ENCODE assay signal across 8 cellular contexts in the genomic region with DNA sequence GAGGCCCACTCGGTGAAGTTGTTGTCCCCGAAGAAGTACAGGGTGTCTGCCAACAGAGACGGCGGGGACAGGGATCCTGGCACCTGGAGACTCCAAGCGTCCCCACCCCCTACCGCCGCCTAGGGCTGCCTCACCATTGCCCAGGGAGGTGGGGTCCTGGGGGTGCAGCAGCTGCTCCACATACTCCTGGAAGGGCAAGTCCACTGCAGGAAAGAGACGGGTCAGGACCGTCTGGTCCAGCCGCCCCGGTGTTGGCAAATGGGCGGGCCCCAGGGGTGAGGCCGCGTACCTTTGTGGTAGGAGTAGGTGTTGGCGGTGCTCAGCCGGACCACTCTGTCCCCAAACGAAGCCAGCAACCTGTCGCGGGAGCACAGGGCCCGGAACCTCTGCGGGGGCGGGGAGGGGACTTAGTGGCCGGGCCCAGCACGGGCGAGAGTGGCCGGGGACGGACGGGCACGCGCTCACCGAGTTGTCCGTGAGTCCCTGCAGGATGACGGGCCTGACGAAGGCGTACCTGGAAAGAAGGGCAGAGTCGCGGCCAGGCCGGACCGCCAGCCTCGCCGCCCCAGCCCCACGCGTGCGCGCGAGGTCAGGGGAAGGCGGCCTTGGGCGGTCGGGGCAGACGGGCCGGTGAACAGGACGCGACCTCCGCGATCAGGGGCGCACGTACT. TPM values are rescaled to one million over a fixed set of nuclear protein-coding genes. Genes with fewer than 3 reads are reported as not detected.
A peak's percentile ranks its signal among the peaks of the same experiment; 100 is the strongest.
DNase-seq lines count a peak whose midpoint lies in the region; ATAC-seq and TF ChIP-seq lines count a peak whose summit lies in the region.

No MANE protein-coding gene starts in this region.

- no peaks in the 10 kb centered on the region; the same call in 1 of the 2 replicates for H3F3A ChIP-seq in DOHH2 (ENCODE audit: control insufficient read depth, insufficient read depth)

- intact Hi-C loops in posterior cingulate gyrus (cut with DNase I), result no loop called here

- ATAC-seq in effector memory CD8-positive, alpha-beta T cell (replicated peaks), result no peak
- no peak for ATAC-seq in activated CD4-positive, CD25-positive, alpha-beta regulatory T cell treated with anti-CD3 and anti-CD28 coated beads, Interleukin-2, amount 50 U/mL, for 24 hours

- H3K79me2 ChIP-seq in DOHH2 (ENCODE audit: control insufficient read depth, low read length) (peaks cover 41% of the 10 kb centered on the region), osteoblast (ENCODE audit: insufficient read depth, low read length) (peaks cover 40% of the 10 kb centered on the region)

- 0 out of 2 replicates have a peak overlapping the region, but pooled peaks have one; percentile 18 for H3K27ac ChIP-seq in DOHH2 (ENCODE audit: low read depth, low read length)
- H3K27ac ChIP-seq in osteoblast (ENCODE audit: low read depth, low read length), result no peak overlapping the region

- peak overlapping the region; percentile 97 for H3K4me2 ChIP-seq in DOHH2 (ENCODE audit: low read length)
- peak overlapping the region; percentile 86 for H3K4me2 ChIP-seq in osteoblast (ENCODE audit: insufficient read depth, low read length)

- H3K9me2 ChIP-seq in DOHH2 (replicated peaks; ENCODE audit: control insufficient read depth, low read length), result no peaks in the 10 kb centered on the region

- H3K9me3 Mint-ChIP-seq in effector memory CD8-positive, alpha-beta T cell, result no peaks in the 10 kb centered on the region

- H4K20me1 ChIP-seq in DOHH2 (ENCODE audit: control insufficient read depth, insufficient read depth, low read depth, low read length) (peaks cover 19% of the 10 kb centered on the region), osteoblast (ENCODE audit: insufficient read depth, low read length) (peaks cover 34% of the 10 kb centered on the region)

- peaks cover 35% of the 10 kb centered on the region for H3K36me3 Mint-ChIP-seq in effector memory CD8-positive, alpha-beta T cell (ENCODE audit: insufficient read depth)

- TF ChIP-seq POLR2A in NB4 (IDR thresholded peaks at IDR 0.05; ENCODE audit: extremely low read depth, insufficient read length), result no peak

- peaks cover 46% of the 10 kb centered on the region for H3K4me1 ChIP-seq in DOHH2 (ENCODE audit: control insufficient read depth, low read length)
- H3K4me1 ChIP-seq in osteoblast (ENCODE audit: insufficient read depth, low read length), result peaks cover 26% of the 10 kb centered on the region

- no peak overlapping the region for H2AFZ ChIP-seq in osteoblast (ENCODE audit: low read length)

- H3K4me1 Mint-ChIP-seq in effector memory CD8-positive, alpha-beta T cell (ENCODE audit: low read depth in 2 of 2), result peaks cover 7 to 35% of the 10 kb centered on the region in 2 donors

- TF ChIP-seq CTCF in DOHH2 (IDR thresholded peaks at IDR 0.05; ENCODE audit: low read depth, low read length, poor library complexity, severe bottlenecking), result no peak
- TF ChIP-seq CTCF in NB4 (IDR thresholded peaks at IDR 0.05; ENCODE audit: low read depth, low read length), result no peak
- no peak for TF ChIP-seq CTCF in osteoblast (IDR thresholded peaks at IDR 0.05; ENCODE audit: extremely low read depth, low read depth, low read length)

- H3K27me3 ChIP-seq in DOHH2 (ENCODE audit: control insufficient read depth, low read length), result no peaks in the 10 kb centered on the region
- no peaks in the 10 kb centered on the region for H3K27me3 ChIP-seq in osteoblast (ENCODE audit: insufficient read depth, low read length)

- H3K4me3 ChIP-seq in DOHH2 (ENCODE audit: low read length) (peak overlapping the region; percentile 93), NB4 (ENCODE audit: low read depth, low read length) (peak overlapping the region; percentile 53), osteoblast (ENCODE audit: insufficient read depth, low read length) (peak overlapping the region; percentile 76)

- peaks cover 59% of the 10 kb centered on the region for H3K36me3 ChIP-seq in DOHH2 (ENCODE audit: control insufficient read depth, low read length)
- peaks cover 23% of the 10 kb centered on the region for H3K36me3 ChIP-seq in osteoblast (ENCODE audit: insufficient read depth, low read length)

- H3K27me3 Mint-ChIP-seq in effector memory CD8-positive, alpha-beta T cell, result no peaks in the 10 kb centered on the region

- peak overlapping the region; percentile 65 to 83 for H3K27ac Mint-ChIP-seq in effector memory CD8-positive, alpha-beta T cell

- DNase-seq in NB4 (ENCODE audit: low read depth), result peak; percentile 38
- DNase-seq in effector memory CD8-positive, alpha-beta T cell, result no peak
- DNase-seq in osteoblast (ENCODE audit: insufficient read length, low spot score, missing footprints), result no peak
- no peak for DNase-seq in cortex of kidney (lab: John Stamatoyannopoulos, UW)
- DNase-seq in DMS79 (lab: John Stamatoyannopoulos, UW), result no peak
- DNase-seq in posterior cingulate gyrus, result no peak

- no peaks in the 10 kb centered on the region for H3K9me3 ChIP-seq in DOHH2 (ENCODE audit: control insufficient read depth, insufficient read depth, low read length)
- no peaks in the 10 kb centered on the region for H3K9me3 ChIP-seq in osteoblast (ENCODE audit: low read depth, low read length)

- peak overlapping the region; percentile 75 to 78 for H3K4me3 Mint-ChIP-seq in effector memory CD8-positive, alpha-beta T cell

RNA-seq across cellular contexts. Expression of gene JMJD8, which starts 0.6 kb away (rescaled TPM):
- total RNA-seq in osteoblast, result 48.0 and 48.5 TPM in 2 replicates

RNA-seq across cellular contexts. Expression of gene STUB1, which starts 3.3 kb away (rescaled TPM):
- total RNA-seq in osteoblast, result 88.1 and 102 TPM in 2 replicates

RNA-seq across cellular contexts. Expression of gene WDR24, which starts 6.7 kb away (rescaled TPM):
- 8.0 and 8.7 TPM in 2 replicates for total RNA-seq in osteoblast

RNA-seq across cellular contexts. Expression of gene RHBDL1, which starts 8.1 kb away (rescaled TPM):
- 0.88 and 1.1 TPM in 2 replicates for total RNA-seq in osteoblast

RNA-seq across cellular contexts. Expression of gene RHOT2, which starts 15.6 kb away (rescaled TPM):
- 35.9 and 42.0 TPM in 2 replicates for total RNA-seq in osteoblast
